ENCODE assay signal across 19 cellular contexts in the genomic region with DNA sequence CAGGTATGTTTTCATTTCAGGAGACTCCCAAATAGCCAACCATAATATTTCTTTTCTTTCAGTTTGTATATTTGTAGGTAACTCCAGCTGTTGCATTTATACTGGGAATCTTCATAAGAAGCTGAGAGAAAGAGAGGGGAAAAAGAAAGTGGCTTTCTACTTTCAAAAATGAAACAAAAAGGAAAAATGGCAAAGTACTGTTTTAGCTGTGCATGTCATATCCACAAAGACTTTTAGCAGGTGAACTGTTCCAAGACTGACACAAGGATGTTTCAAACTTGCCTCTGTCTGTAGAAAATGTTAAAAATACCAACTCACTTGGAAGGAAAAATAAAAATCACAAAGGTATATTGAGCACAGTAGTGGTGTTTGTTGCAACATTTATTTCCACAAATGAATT. TPM values are rescaled to one million over a fixed set of nuclear protein-coding genes. Genes with fewer than 3 reads are reported as not detected.
DNase-seq lines count a peak whose midpoint lies in the region; ATAC-seq lines count a peak whose summit lies in the region.
"Had no signal": no experiment of that assay in that cellular context is flagged by ENCODE, and none has a peak within 500 bp of the region (broad histone marks: within the 10 kb centered on the region; RNA-seq: fewer than 3 reads in every experiment).

No MANE protein-coding gene starts in this region.

- intact Hi-C loops in activated CD4-positive, alpha-beta memory T cell treated with anti-CD3 and anti-CD28 coated beads for 36 hours (cut with micrococcal nuclease) = no loop called here

- no peaks in the 10 kb centered on the region for H3K9me3 ChIP-seq in HAP-1
- H3K9me3 ChIP-seq: BLaER1 treated with 17β-estradiol and CSF1 and Interleukin-3, amounts not matched to agents 10 nM and 100 nM; heart left ventricle; psoas muscle had no signal

- in situ Hi-C loops in HAP-1 (cut with MboI; ENCODE audit: low sequenced_read_pairs) = no loop called here

- no peaks in the 10 kb centered on the region for H3K27me3 Mint-ChIP-seq in activated CD4-positive, alpha-beta memory T cell treated with anti-CD3 and anti-CD28 coated beads for 36 hours
- H3K27me3 Mint-ChIP-seq in memory B cell = no peaks in the 10 kb centered on the region
- H3K27me3 Mint-ChIP-seq: stimulated activated naive B cell treated with anti-CD40 and anti-IgM and Interleukin-4, amounts not matched to agents 10 μg/mL and 1 μg/mL and 100 μg/mL, for 72 hours had no signal

- CTCF ChIA-PET in activated CD4-positive, alpha-beta memory T cell treated with anti-CD3 and anti-CD28 coated beads for 36 hours (lab: Charles Lee) = interaction anchor here (0.6 kb wide), 2 partner anchors 19 to 25 kb away, joined by 3 to 4 read pairs; no protein-coding TSS in a partner anchor

- DNase-seq in activated CD4-positive, CD25-positive, alpha-beta regulatory T cell (lab: John Stamatoyannopoulos, UW) = no peak
- no peak for DNase-seq in activated CD4-positive, alpha-beta memory T cell treated with anti-CD3 and anti-CD28 coated beads for 36 hours
- DNase-seq in memory B cell (ENCODE audit: low spot score in 2 of 2) = no peak
- no peak for DNase-seq in foreskin melanocyte
- no peak for DNase-seq in HAP-1 (ENCODE audit: low spot score in 2 of 2)
- DNase-seq: effector CD8-positive, alpha-beta T cell; HCEC 1CT; heart left ventricle; Kasumi-1; NCI-H2171 treated with DMSO at 0.1 percent for 48 hours; NCI-H82; nephron progenitor cell; psoas muscle; stimulated activated naive B cell treated with anti-CD40 and anti-IgM and Interleukin-4, amounts not matched to agents 10 μg/mL and 1 μg/mL and 100 μg/mL, for 72 hours; trophoblast cell had no signal

- H3K4me3 ChIP-seq in HAP-1 = no peak overlapping the region
- H3K4me3 ChIP-seq: BLaER1 treated with 17β-estradiol and CSF1 and Interleukin-3, amounts not matched to agents 10 nM and 100 nM; psoas muscle had no signal

- peaks cover 30% of the 10 kb centered on the region for H3K4me1 Mint-ChIP-seq in activated CD4-positive, alpha-beta memory T cell treated with anti-CD3 and anti-CD28 coated beads for 36 hours (ENCODE audit: low read depth)
- H3K4me1 Mint-ChIP-seq in memory B cell = peaks cover 31% of the 10 kb centered on the region

- H3K9me3 Mint-ChIP-seq in activated CD4-positive, alpha-beta memory T cell treated with anti-CD3 and anti-CD28 coated beads for 36 hours = no peaks in the 10 kb centered on the region
- H3K9me3 Mint-ChIP-seq in memory B cell = no peaks in the 10 kb centered on the region
- H3K9me3 Mint-ChIP-seq: nephron progenitor cell; stimulated activated naive B cell treated with anti-CD40 and anti-IgM and Interleukin-4, amounts not matched to agents 10 μg/mL and 1 μg/mL and 100 μg/mL, for 72 hours had no signal

- H3K27me3 ChIP-seq in HAP-1 (ENCODE audit: low read depth) = no peaks in the 10 kb centered on the region; the same call in 1 of the 2 replicates
- H3K27me3 ChIP-seq: BLaER1 treated with 17β-estradiol and CSF1 and Interleukin-3, amounts not matched to agents 10 nM and 100 nM; heart left ventricle had no signal

- H3K27ac Mint-ChIP-seq in activated CD4-positive, alpha-beta memory T cell treated with anti-CD3 and anti-CD28 coated beads for 36 hours = peak overlapping the region; percentile 38
- H3K27ac Mint-ChIP-seq in memory B cell = peak overlapping the region; percentile 35
- H3K27ac Mint-ChIP-seq: nephron progenitor cell had no signal

- peaks cover 3% of the 10 kb centered on the region for H3K36me3 Mint-ChIP-seq in activated CD4-positive, alpha-beta memory T cell treated with anti-CD3 and anti-CD28 coated beads for 36 hours
- peaks cover 11% of the 10 kb centered on the region for H3K36me3 Mint-ChIP-seq in memory B cell

- ATAC-seq in activated CD4-positive, CD25-positive, alpha-beta regulatory T cell treated with anti-CD3 and anti-CD28 coated beads, Interleukin-2, amount 50 U/mL, for 24 hours = peak; percentile 38 to 63
- ATAC-seq in GM18498 (IDR thresholded peaks at IDR 0.05; ENCODE audit: unreplicated experiment) (peak; percentile 40), memory B cell (ENCODE audit: low read depth) (no peak), HG02678 (IDR thresholded peaks at IDR 0.05; ENCODE audit: unreplicated experiment) (no peak)
- ATAC-seq: psoas muscle; stimulated activated naive B cell treated with anti-CD40 and anti-IgM and Interleukin-4, amounts not matched to agents 10 μg/mL and 1 μg/mL and 100 μg/mL, for 72 hours had no signal

- POLR2A ChIA-PET in activated CD4-positive, alpha-beta memory T cell treated with anti-CD3 and anti-CD28 coated beads for 36 hours (lab: Charles Lee) = no interaction called here

- peak overlapping the region; percentile 32 for H3K4me3 Mint-ChIP-seq in activated CD4-positive, alpha-beta memory T cell treated with anti-CD3 and anti-CD28 coated beads for 36 hours
- no peak overlapping the region for H3K4me3 Mint-ChIP-seq in memory B cell
- H3K4me3 Mint-ChIP-seq: nephron progenitor cell; stimulated activated naive B cell treated with anti-CD40 and anti-IgM and Interleukin-4, amounts not matched to agents 10 μg/mL and 1 μg/mL and 100 μg/mL, for 72 hours had no signal

- H3K36me3 ChIP-seq in HAP-1 (replicated peaks) = no peaks in the 10 kb centered on the region
- H3K36me3 ChIP-seq: heart left ventricle had no signal

- H3K4me1 ChIP-seq in HAP-1 = no peaks in the 10 kb centered on the region
- H3K4me1 ChIP-seq: psoas muscle had no signal

RNA-seq across cellular contexts. Expression of a gene that starts 41.9 kb away (rescaled TPM):
- 100 to 1,000 TPM; 399 to 409 TPM for total RNA-seq in activated CD4-positive, alpha-beta memory T cell treated with anti-CD3 and anti-CD28 coated beads for 36 hours

Comparison
In these comparisons a context has a peak if more than half of its experiments do, and no peak if none do; other contexts are left out.
1. ATAC-seq: peak in activated CD4-positive, CD25-positive, alpha-beta regulatory T cell treated with anti-CD3 and anti-CD28 coated beads, Interleukin-2, amount 50 U/mL, for 24 hours (2 of 2) and GM18498 (single experiment); none in memory B cell (single experiment) and HG02678 (single experiment).